Comparison of ENCODE assay signal across 30 cellular contexts in the genomic region with DNA sequence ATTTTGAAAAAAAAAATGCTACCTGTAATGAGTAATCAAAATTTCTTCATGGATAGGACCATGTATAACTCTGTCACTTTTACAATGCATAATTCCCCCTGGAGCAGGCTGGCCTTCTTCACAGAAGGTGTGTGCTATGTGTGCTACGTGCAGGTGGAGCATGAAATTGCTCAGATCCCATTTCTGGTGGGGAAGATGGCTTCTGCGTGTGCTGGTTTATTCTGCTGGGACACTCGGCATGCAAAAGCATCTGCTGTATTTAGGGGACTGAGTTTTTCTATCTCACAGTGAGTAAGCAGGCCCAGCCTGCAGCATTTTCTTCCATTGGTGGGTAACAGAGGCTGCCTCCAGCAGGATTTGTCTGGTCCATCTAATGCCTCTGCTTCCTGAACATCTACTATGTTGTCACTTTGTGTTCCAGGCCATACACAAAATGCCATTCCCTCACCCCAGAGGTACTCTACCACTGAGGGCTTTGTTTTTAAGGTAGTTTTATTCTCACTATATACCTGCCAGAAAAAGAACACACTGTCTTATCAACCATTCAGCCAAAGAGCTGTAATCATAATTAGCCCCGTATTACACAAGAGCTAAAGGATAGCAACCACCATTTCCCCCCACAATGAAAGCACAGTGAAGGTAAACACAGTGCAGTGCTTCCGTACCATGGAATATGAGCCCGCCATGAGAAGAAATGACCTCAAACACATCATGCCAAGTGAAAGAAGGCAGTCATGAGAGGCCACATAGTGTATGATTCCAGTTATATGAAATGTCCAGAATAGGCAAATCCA.
"Had no signal": no experiment of that assay in that cellular context is flagged by ENCODE, and none has a peak within 500 bp of the region (broad histone marks: within the 10 kb centered on the region; RNA-seq: fewer than 3 reads in every experiment).

No MANE protein-coding gene starts in this region.

- FAIRE-seq: TTC549 had no signal

- ATAC-seq: activated CD8-positive, alpha-beta T cell treated with anti-CD3 and anti-CD28 coated beads for 36 hours; activated T-cell treated with anti-CD3 and anti-CD28 coated beads, Interleukin-2, amount 50 U/mL, for 72 hours had no signal

- H3K4me2 ChIP-seq: KMS-11, SK-N-SH had no signal

- H3K4me3 ChIP-seq: ascending aorta, cardiac muscle cell, SJSA1 had no signal

- H3K27ac ChIP-seq: ascending aorta, cardiac muscle cell, KMS-11, SJSA1 had no signal

- H3K27me3 ChIP-seq: ascending aorta, cardiac muscle cell, SJSA1 had no signal

- H3K36me3 ChIP-seq: ascending aorta, cardiac muscle cell, SJSA1 had no signal

- DNase-seq: activated CD4-positive, alpha-beta T cell treated with anti-CD3 and anti-CD28 coated beads, Interleukin-2, amount 10 ng/mL, durations not matched to agents 24 days and 14 days; activated CD4-positive, alpha-beta T cell treated with anti-CD3 and anti-CD28 coated beads, Interleukin-2, amount 50 U/mL, for 4 hours; activated CD8-positive, alpha-beta T cell treated with anti-CD3 and anti-CD28 coated beads for 36 hours; activated gamma-delta T cell; activated naive CD4-positive, alpha-beta T cell treated with Interleukin-2 at 50 U/mL for 16 hours; activated naive CD8-positive, alpha-beta T cell treated with anti-CD3 and anti-CD28 coated beads, Interleukin-2, amount 10 ng/mL, durations not matched to agents 7 days and 5 days; activated T-cell treated with anti-CD3 and anti-CD28 coated beads, Interleukin-2, amount 50 U/mL, for 1 hour; activated T-cell treated with anti-CD3 and anti-CD28 coated beads, Interleukin-2, amount 50 U/mL, for 72 hours; amygdala; MM.1S; MV-4-11; NCI-H1092; NCI-H1417; NCI-H146; NCI-H187; NCI-H2029 treated with DMSO at 0.1 percent for 48 hours; NCI-H2107; NCI-H226; NCI-H446 treated with DMSO at 0.1 percent for 48 hours; NCI-H524; NCI-H774; NK-92 treated with Interleukin-12 subunit alpha and Interleukin-12 subunit beta, amount 100 ng/mL, for 24 hours; OCI-M1; SHP77 treated with DMSO at 0.1 percent for 48 hours; SK-N-SH had no signal

- H3K9ac ChIP-seq: KMS-11, SK-N-SH had no signal

- H3K4me1 ChIP-seq: ascending aorta, SJSA1 had no signal

- H3K9me3 ChIP-seq: ascending aorta, SJSA1, SK-N-SH had no signal
